In genomic region chr17:36545093-36545464, GRCh38 we compare ENCODE assay signal across 8 cellular contexts. TPM values are rescaled to one million over a fixed set of nuclear protein-coding genes. Genes with fewer than 3 reads are reported as not detected.
DNase-seq lines count a peak whose midpoint lies in the region; ATAC-seq, FAIRE-seq and TF ChIP-seq lines count a peak whose summit lies in the region.

No MANE protein-coding gene starts in this region.

- ATAC-seq in HG03378 (IDR thresholded peaks at IDR 0.05; ENCODE audit: unreplicated experiment) = peak; percentile 23

- peak overlapping the region; percentile 95 to 98 (median 97) for H3K4me3 ChIP-seq in keratinocyte (ENCODE audit: control insufficient read depth in 2 of 3, extremely low read depth in 1 of 3, insufficient read depth in 2 of 3, low read depth in 1 of 3, low read length in 3 of 3)
- peak overlapping the region; percentile 97 for H3K4me3 ChIP-seq in thymus (ENCODE audit: low read length)

- dilution Hi-C loops in keratinocyte (cut with MboI; ENCODE audit: extremely low pct_ligation_motif_present, low sequenced_read_pairs) = no loop called here

- H3K27ac Mint-ChIP-seq in T-helper 1 cell treated with Interleukin-12 subunit alpha and Interleukin-12 subunit beta and Interleukin-4 antibody, amounts not matched to agents 30 μg/mL and 1 μg/mL, for 36 hours = peak overlapping the region; percentile 97

- H3K27ac ChIP-seq in adipose tissue (ENCODE audit: low read depth, low read length) = peak overlapping the region; percentile 87
- H3K27ac ChIP-seq in keratinocyte (ENCODE audit: control insufficient read depth, insufficient read depth, low read length) = peak overlapping the region; percentile 96
- peak overlapping the region; percentile 99 for H3K27ac ChIP-seq in thymus (ENCODE audit: low read depth)

- no peaks in the 10 kb centered on the region for H3K9me1 ChIP-seq in keratinocyte (ENCODE audit: control insufficient read depth, extremely low read depth, insufficient read depth, low read length)

- no peaks in the 10 kb centered on the region for H3K27me3 ChIP-seq in keratinocyte (ENCODE audit: control insufficient read depth, extremely low read depth, insufficient read depth, low read length)
- no peaks in the 10 kb centered on the region for H3K27me3 ChIP-seq in thymus (ENCODE audit: control insufficient read depth, insufficient read depth)

- peak overlapping the region; percentile 32 for H3K4me2 ChIP-seq in keratinocyte (ENCODE audit: control insufficient read depth, extremely low read depth, insufficient read depth, low read depth, low read length)

- H4K20me1 ChIP-seq in keratinocyte (ENCODE audit: control insufficient read depth, extremely low read depth, insufficient read depth, low read length) = peaks cover 5% of the 10 kb centered on the region

- TF ChIP-seq CTCF in keratinocyte (optimal IDR thresholded peaks at IDR 0.05 in 1 of 3, IDR thresholded peaks at IDR 0.05 in 1 of 3, conservative IDR thresholded peaks at IDR 0.05 in 1 of 3; ENCODE audit: extremely low read depth in 1 of 3, insufficient read depth in 2 of 3, low read length in 3 of 3) = no peak

- peak overlapping the region; percentile 82 for H2AFZ ChIP-seq in keratinocyte (ENCODE audit: control insufficient read depth, low read length)

- H3K36me3 ChIP-seq in keratinocyte (ENCODE audit: control insufficient read depth in 2 of 2, extremely low read depth in 1 of 2, insufficient read depth in 2 of 2, low read length in 2 of 2) (peaks cover 2 to 6% of the 10 kb centered on the region in 2 experiments), thymus (ENCODE audit: control insufficient read depth, insufficient read depth) (no peaks in the 10 kb centered on the region)

- peak overlapping the region; percentile 99 for H3K9ac ChIP-seq in keratinocyte (ENCODE audit: control insufficient read depth, extremely low read depth, insufficient read depth, low read length)

- H3K9me3 ChIP-seq in keratinocyte (ENCODE audit: control insufficient read depth, low read depth, low read length) = no peaks in the 10 kb centered on the region
- no peaks in the 10 kb centered on the region for H3K9me3 ChIP-seq in thymus (ENCODE audit: control insufficient read depth)

- FAIRE-seq in keratinocyte (lab: Jason Lieb, UNC) = no peak

- no peaks in the 10 kb centered on the region for H3K27me3 Mint-ChIP-seq in T-helper 1 cell treated with Interleukin-12 subunit alpha and Interleukin-12 subunit beta and Interleukin-4 antibody, amounts not matched to agents 30 μg/mL and 1 μg/mL, for 36 hours (ENCODE audit: low read depth)

- 0 to 1% (median 0%) methylated on average over 20 to 36 of the region's 36 CpGs for WGBS in adipose tissue, 3 donors
- under 1% methylated on average over 35 of the region's 36 CpGs for WGBS in thymus

- H3K36me3 Mint-ChIP-seq in T-helper 1 cell treated with Interleukin-12 subunit alpha and Interleukin-12 subunit beta and Interleukin-4 antibody, amounts not matched to agents 30 μg/mL and 1 μg/mL, for 36 hours (ENCODE audit: low read depth) = peaks cover 18% of the 10 kb centered on the region

- H3K4me1 ChIP-seq in keratinocyte (ENCODE audit: control insufficient read depth, extremely low read depth, insufficient read depth, low read length) (peaks cover 21% of the 10 kb centered on the region), thymus (ENCODE audit: control insufficient read depth, insufficient read depth, low read length) (peaks cover 6% of the 10 kb centered on the region)

- H3K9me3 Mint-ChIP-seq in T-helper 1 cell treated with Interleukin-12 subunit alpha and Interleukin-12 subunit beta and Interleukin-4 antibody, amounts not matched to agents 30 μg/mL and 1 μg/mL, for 36 hours = no peaks in the 10 kb centered on the region

- H3K4me1 Mint-ChIP-seq in T-helper 1 cell treated with Interleukin-12 subunit alpha and Interleukin-12 subunit beta and Interleukin-4 antibody, amounts not matched to agents 30 μg/mL and 1 μg/mL, for 36 hours (ENCODE audit: low read depth) = peaks cover 20% of the 10 kb centered on the region

- peak overlapping the region; percentile 100 for H3K4me3 Mint-ChIP-seq in T-helper 1 cell treated with Interleukin-12 subunit alpha and Interleukin-12 subunit beta and Interleukin-4 antibody, amounts not matched to agents 30 μg/mL and 1 μg/mL, for 36 hours

- peaks cover 71% of the 10 kb centered on the region for H3K79me2 ChIP-seq in keratinocyte (ENCODE audit: control insufficient read depth, insufficient read depth, low read length)

- DNase-seq in T-helper 1 cell = no peak
- no peak for DNase-seq in keratinocyte (ENCODE audit: low read depth, low spot score)
- DNase-seq in LoVo (ENCODE audit: low spot score) = no peak
- no peak for DNase-seq in NCI-H2081 (lab: John Stamatoyannopoulos, UW)

RNA-seq across cellular contexts. Expression of gene GGNBP2, which starts 0.4 kb away (rescaled TPM):
- polyA plus RNA-seq in adipose tissue = 10 to 100 TPM; 34.8 to 57.7 (median 41.9) TPM
- polyA plus RNA-seq in keratinocyte = 73.0 to 95.5 TPM (median 84.9 TPM) in 3 replicates
- 120 TPM for polyA plus RNA-seq in keratinocyte (2011; ENCODE audit: low read depth)
- polyA plus RNA-seq in keratinocyte (2011; cell fraction: cytosol; rRNA removed) = 43.6 and 94.9 TPM in 2 replicates
- 182 and 183 TPM in 2 replicates for polyA plus RNA-seq in keratinocyte (2011; cell fraction: nucleus; rRNA removed)
- polyA plus RNA-seq in keratinocyte (2012; ENCODE audit: low replicate concordance) = 50.2 and 59.5 TPM in 2 replicates
- polyA minus RNA-seq in keratinocyte = 73.4 to 90.5 TPM (median 86.5 TPM) in 3 replicates
- 26.1 TPM for polyA minus RNA-seq in keratinocyte (2011; cell fraction: cytosol; rRNA and poly(A)+ RNA removed)
- polyA minus RNA-seq in keratinocyte (2011; cell fraction: nucleus; rRNA and poly(A)+ RNA removed) = 40.0 and 92.5 TPM in 2 replicates
- polyA plus RNA-seq in thymus = 119 TPM

RNA-seq across cellular contexts. Expression of gene PIGW, which starts 10.3 kb away (rescaled TPM):
- polyA plus RNA-seq in adipose tissue = 1 to 10 TPM; 2.5 to 7.6 (median 3.7) TPM
- polyA plus RNA-seq in keratinocyte = 4.2 to 9.8 TPM (median 7.4 TPM) in 3 replicates
- polyA plus RNA-seq in keratinocyte (2011; ENCODE audit: low read depth) = 1.9 TPM
- 4.0 and 8.0 TPM in 2 replicates for polyA plus RNA-seq in keratinocyte (2011; cell fraction: cytosol; rRNA removed)
- polyA plus RNA-seq in keratinocyte (2011; cell fraction: nucleus; rRNA removed) = 6.3 and 8.3 TPM in 2 replicates
- polyA plus RNA-seq in keratinocyte (2012; ENCODE audit: low replicate concordance) = 8.0 and 8.4 TPM in 2 replicates
- polyA minus RNA-seq in keratinocyte = 0.92 to 3.0 TPM (median 2.6 TPM) in 3 replicates
- polyA minus RNA-seq in keratinocyte (2011; cell fraction: cytosol; rRNA and poly(A)+ RNA removed) = 3.3 TPM
- 1.9 and 3.7 TPM in 2 replicates for polyA minus RNA-seq in keratinocyte (2011; cell fraction: nucleus; rRNA and poly(A)+ RNA removed)
- 5.1 TPM for polyA plus RNA-seq in thymus

RNA-seq across cellular contexts. Expression of gene MYO19, which starts 10.4 kb away (rescaled TPM):
- polyA plus RNA-seq in adipose tissue (10 to 100 TPM; 16.5 to 18.6 (median 18.5) TPM), keratinocyte (47.9 to 59.4 TPM (median 49.7 TPM) in 3 replicates), thymus (27.6 TPM)
- polyA plus RNA-seq in keratinocyte (2011; ENCODE audit: low read depth) = 20.4 TPM
- 26.0 and 26.5 TPM in 2 replicates for polyA plus RNA-seq in keratinocyte (2011; cell fraction: cytosol; rRNA removed)
- polyA plus RNA-seq in keratinocyte (2011; cell fraction: nucleus; rRNA removed) = 152 and 177 TPM in 2 replicates
- 33.1 and 42.2 TPM in 2 replicates for polyA plus RNA-seq in keratinocyte (2012; ENCODE audit: low replicate concordance)
- 72.2 to 162 TPM (median 93.9 TPM) in 3 replicates for polyA minus RNA-seq in keratinocyte
- polyA minus RNA-seq in keratinocyte (2011; cell fraction: cytosol; rRNA and poly(A)+ RNA removed) = 38.8 TPM
- 48.7 and 95.7 TPM in 2 replicates for polyA minus RNA-seq in keratinocyte (2011; cell fraction: nucleus; rRNA and poly(A)+ RNA removed)

RNA-seq across cellular contexts. Expression of gene DHRS11, which starts 46.6 kb away (rescaled TPM):
- polyA plus RNA-seq in adipose tissue = 10 to 100 TPM; 11.1 to 22.8 (median 11.8) TPM
- 11.0 to 14.3 TPM (median 11.4 TPM) in 3 replicates for polyA plus RNA-seq in keratinocyte
- polyA plus RNA-seq in keratinocyte (2011; ENCODE audit: low read depth) = 3.2 TPM
- polyA plus RNA-seq in keratinocyte (2011; cell fraction: cytosol; rRNA removed) = 12.4 and 13.7 TPM in 2 replicates
- polyA plus RNA-seq in keratinocyte (2011; cell fraction: nucleus; rRNA removed) = 23.6 and 25.8 TPM in 2 replicates
- 6.5 and 22.5 TPM in 2 replicates for polyA plus RNA-seq in keratinocyte (2012; ENCODE audit: low replicate concordance)
- 8.0 to 17.2 TPM (median 15.3 TPM) in 3 replicates for polyA minus RNA-seq in keratinocyte
- polyA minus RNA-seq in keratinocyte (2011; cell fraction: cytosol; rRNA and poly(A)+ RNA removed) = 12.7 TPM
- polyA minus RNA-seq in keratinocyte (2011; cell fraction: nucleus; rRNA and poly(A)+ RNA removed) = 4.2 and 5.5 TPM in 2 replicates
- 5.1 TPM for polyA plus RNA-seq in thymus

RNA-seq across cellular contexts. Expression of gene MRM1, which starts 56.3 kb away (rescaled TPM):
- polyA plus RNA-seq in adipose tissue (1 to 10 TPM; 3.3 to 6.0 (median 5.4) TPM), keratinocyte (3.7 to 5.4 TPM (median 3.8 TPM) in 3 replicates), thymus (6.2 TPM)
- 0.56 TPM for polyA plus RNA-seq in keratinocyte (2011; ENCODE audit: low read depth)
- 2.2 and 3.3 TPM in 2 replicates for polyA plus RNA-seq in keratinocyte (2011; cell fraction: cytosol; rRNA removed)
- polyA plus RNA-seq in keratinocyte (2011; cell fraction: nucleus; rRNA removed) = 3.0 and 4.5 TPM in 2 replicates
- 2.1 and 5.0 TPM in 2 replicates for polyA plus RNA-seq in keratinocyte (2012; ENCODE audit: low replicate concordance)
- 1.4 to 2.0 TPM (median 1.5 TPM) in 3 replicates for polyA minus RNA-seq in keratinocyte
- polyA minus RNA-seq in keratinocyte (2011; cell fraction: cytosol; rRNA and poly(A)+ RNA removed) = 6.1 TPM
- polyA minus RNA-seq in keratinocyte (2011; cell fraction: nucleus; rRNA and poly(A)+ RNA removed) = 3.1 and 3.4 TPM in 2 replicates
